14 cellular contexts compared by ENCODE assay signal in genomic region chr13:33341861-33342452, GRCh38. TPM values are rescaled to one million over a fixed set of nuclear protein-coding genes. Genes with fewer than 3 reads are reported as not detected.
DNase-seq lines count a peak whose midpoint lies in the region; TF ChIP-seq lines count a peak whose summit lies in the region.
"Had no signal": no experiment of that assay in that cellular context is flagged by ENCODE, and none has a peak within 500 bp of the region (broad histone marks: within the 10 kb centered on the region; RNA-seq: fewer than 3 reads in every experiment).

No MANE protein-coding gene starts in this region.

- peaks cover 20% of the 10 kb centered on the region for H3K79me2 ChIP-seq in osteoblast (ENCODE audit: insufficient read depth, low read length)

- H4K20me1 ChIP-seq in osteoblast (ENCODE audit: insufficient read depth, low read length), result no peaks in the 10 kb centered on the region

- no peak for TF ChIP-seq CTCF in osteoblast (IDR thresholded peaks at IDR 0.05; ENCODE audit: extremely low read depth, low read depth, low read length)

- DNase-seq in NCI-H345 (lab: John Stamatoyannopoulos, UW) (peak; percentile 2), NCI-H345 treated with DMSO at 0.1 percent for 48 hours (lab: John Stamatoyannopoulos, UW; ENCODE audit: unreplicated experiment) (no peak), MV-4-11 (lab: John Stamatoyannopoulos, UW) (peak; percentile 42), SHP77 treated with DMSO at 0.1 percent for 48 hours (lab: John Stamatoyannopoulos, UW) (peak; percentile 4), osteoblast (ENCODE audit: insufficient read length, low spot score, missing footprints) (peak; percentile 35), GOT3 (lab: John Stamatoyannopoulos, UW) (no peak)
- DNase-seq in activated CD8-positive, alpha-beta memory T cell treated with anti-CD3 and anti-CD28 coated beads, Interleukin-2, amount 50 U/mL, for 4 hours, result no peak
- DNase-seq: CD8-positive, alpha-beta T cell; DND-41; NCI-H1436; NCI-H524; SK-N-SH had no signal

- H3K9me3 ChIP-seq in osteoblast (ENCODE audit: low read depth, low read length), result no peaks in the 10 kb centered on the region
- H3K9me3 ChIP-seq: A549, SK-N-SH had no signal

- no peak overlapping the region for H3K4me3 ChIP-seq in osteoblast (ENCODE audit: insufficient read depth, low read length)
- H3K4me3 ChIP-seq: A549, K562 had no signal

- H3K27me3 ChIP-seq in osteoblast (ENCODE audit: insufficient read depth, low read length), result no peaks in the 10 kb centered on the region

- no peak overlapping the region for H2AFZ ChIP-seq in osteoblast (ENCODE audit: low read length)

- no peak overlapping the region for H3K4me2 ChIP-seq in osteoblast (ENCODE audit: insufficient read depth, low read length)
- H3K4me2 ChIP-seq: A549, SK-N-SH had no signal

- H3K36me3 ChIP-seq in osteoblast (ENCODE audit: insufficient read depth, low read length), result no peaks in the 10 kb centered on the region

- H3K4me1 ChIP-seq in osteoblast (ENCODE audit: insufficient read depth, low read length), result no peaks in the 10 kb centered on the region
- H3K4me1 ChIP-seq: A549 had no signal

- no peak overlapping the region for H3K27ac ChIP-seq in osteoblast (ENCODE audit: low read depth, low read length)
- H3K27ac ChIP-seq: A549 had no signal

RNA-seq across cellular contexts. Expression of gene STARD13, which starts 56.4 kb away (rescaled TPM):
- 28.2 and 28.3 TPM in 2 replicates for total RNA-seq in osteoblast
- total RNA-seq: CD8-positive, alpha-beta T cell had no signal

Comparison
In these comparisons a context has a peak if more than half of its experiments do, and no peak if none do; other contexts are left out.
1. DNase-seq: peak in NCI-H345 (single experiment), MV-4-11 (single experiment), SHP77 treated with DMSO at 0.1 percent for 48 hours (single experiment) and osteoblast (single experiment); none in NCI-H345 treated with DMSO at 0.1 percent for 48 hours (single experiment), activated CD8-positive, alpha-beta memory T cell treated with anti-CD3 and anti-CD28 coated beads, Interleukin-2, amount 50 U/mL, for 4 hours (single experiment) and GOT3 (single experiment).